ENCODE assay signal across 10 cellular contexts in the genomic region with DNA sequence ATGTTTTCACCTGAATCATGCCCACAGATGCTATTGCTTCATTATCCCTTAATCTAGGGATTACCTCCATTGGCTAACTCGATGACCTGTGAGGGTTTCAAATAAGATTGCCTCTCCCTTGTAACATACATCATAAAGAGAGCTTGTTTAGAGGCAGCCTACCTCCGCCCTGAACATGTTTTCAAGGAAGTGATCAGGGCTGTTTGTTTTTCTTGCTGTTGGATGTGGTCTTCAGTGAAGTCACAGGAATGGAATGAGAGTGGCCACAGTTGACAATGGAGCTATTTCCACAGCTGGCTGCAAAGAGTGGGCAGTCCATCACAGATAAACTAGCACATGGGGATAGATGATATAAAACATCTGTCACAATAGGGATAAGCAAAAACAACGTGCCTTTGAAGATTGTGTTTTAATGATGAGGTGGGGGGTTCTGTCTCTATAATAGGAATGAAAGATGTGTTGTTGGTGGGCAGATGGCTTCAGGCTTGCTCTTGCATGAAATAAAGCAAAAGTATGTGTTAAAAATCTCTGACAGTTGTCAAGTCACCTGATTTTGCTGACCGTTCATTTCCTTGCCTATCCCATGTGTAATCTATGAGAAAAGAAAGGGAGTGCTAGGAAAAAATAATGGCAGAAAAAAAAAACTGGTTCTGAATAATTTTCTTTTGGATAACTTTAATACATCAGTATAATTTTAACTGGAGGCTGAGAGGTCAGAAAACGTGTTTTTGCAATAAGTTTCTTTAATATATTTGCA.
DNase-seq lines count a peak whose midpoint lies in the region; TF ChIP-seq lines count a peak whose summit lies in the region.
"Had no signal": no experiment of that assay in that cellular context is flagged by ENCODE, and none has a peak within 500 bp of the region (broad histone marks: within the 10 kb centered on the region; RNA-seq: fewer than 3 reads in every experiment).

No MANE protein-coding gene starts in this region.

- H3K79me2 ChIP-seq in osteoblast (ENCODE audit: insufficient read depth, low read length): no peaks in the 10 kb centered on the region

- peaks cover 24% of the 10 kb centered on the region for H3K4me1 ChIP-seq in SJCRH30
- H3K4me1 ChIP-seq in osteoblast (ENCODE audit: insufficient read depth, low read length): peaks cover 10% of the 10 kb centered on the region

- H3K36me3 ChIP-seq in SJCRH30: no peaks in the 10 kb centered on the region
- no peaks in the 10 kb centered on the region for H3K36me3 ChIP-seq in osteoblast (ENCODE audit: insufficient read depth, low read length)

- H3K27me3 ChIP-seq in SJCRH30 (no peaks in the 10 kb centered on the region), osteoblast (ENCODE audit: insufficient read depth, low read length) (no peaks in the 10 kb centered on the region)

- H3K9me3 ChIP-seq in SJCRH30 (replicated peaks): no peaks in the 10 kb centered on the region
- H3K9me3 ChIP-seq in osteoblast (ENCODE audit: low read depth, low read length): no peaks in the 10 kb centered on the region

- no peak overlapping the region for H2AFZ ChIP-seq in osteoblast (ENCODE audit: low read length)

- no peak overlapping the region for H3K4me3 ChIP-seq in SJCRH30
- H3K4me3 ChIP-seq in osteoblast (ENCODE audit: insufficient read depth, low read length): no peak overlapping the region

- no peaks in the 10 kb centered on the region for H4K20me1 ChIP-seq in osteoblast (ENCODE audit: insufficient read depth, low read length)

- TF ChIP-seq CTCF in osteoblast (IDR thresholded peaks at IDR 0.05; ENCODE audit: extremely low read depth, low read depth, low read length): no peak

- H3K27ac ChIP-seq in SJCRH30: peak overlapping the region; percentile 73
- no peak overlapping the region for H3K27ac ChIP-seq in osteoblast (ENCODE audit: low read depth, low read length)

- DNase-seq in Daoy (ENCODE audit: low read depth): peak; percentile 87
- peak; percentile 82 to 93 for DNase-seq in SJCRH30
- DNase-seq in fibroblast of the conjunctiva (ENCODE audit: low read depth): peak; percentile 62
- DNase-seq in osteoblast (ENCODE audit: insufficient read length, low spot score, missing footprints): peak; percentile 75
- DNase-seq in GM19240 (ENCODE audit: insufficient read length, low spot score): no peak
- DNase-seq in stimulated activated CD8-positive, alpha-beta memory T cell treated with anti-CD3 and anti-CD28 coated beads, Interleukin-4, amount 100 ng/mL, for 48 hours: no peak
- DNase-seq in mesenteric fat pad (ENCODE audit: low spot score): no peak
- DNase-seq in NCI-H1694 treated with DMSO at 0.1 percent for 48 hours (lab: John Stamatoyannopoulos, UW): no peak
- DNase-seq: activated CD4-positive, alpha-beta T cell treated with anti-CD3 and anti-CD28 coated beads for 4 hours; DND-41 had no signal

- peak overlapping the region; percentile 10 for H3K4me2 ChIP-seq in osteoblast (ENCODE audit: insufficient read depth, low read length)

Comparison
In these comparisons a context has a peak if more than half of its experiments do, and no peak if none do; other contexts are left out.
1. DNase-seq: peak in Daoy (single experiment), SJCRH30 (2 of 2), fibroblast of the conjunctiva (single experiment) and osteoblast (single experiment); none in GM19240 (single experiment), stimulated activated CD8-positive, alpha-beta memory T cell treated with anti-CD3 and anti-CD28 coated beads, Interleukin-4, amount 100 ng/mL, for 48 hours (single experiment), mesenteric fat pad (single experiment) and NCI-H1694 treated with DMSO at 0.1 percent for 48 hours (single experiment).